Comparison of ENCODE assay signal across 1 cellular context in genomic region chr14:99559286-99559990, GRCh38.
TF ChIP-seq lines count a peak whose summit lies in the region.

No MANE protein-coding gene starts in this region.

TF ChIP-seq in WTC11, 78 proteins besides CTCF, POLR2A, EP300 and RAD21 (continued from another document):
- no peak for TF ChIP-seq AR (CRISPR knock-in tag; IDR thresholded peaks at IDR 0.05)
- no peak for TF ChIP-seq E2F5 (CRISPR knock-in tag; IDR thresholded peaks at IDR 0.05)
- TF ChIP-seq NR3C1 (CRISPR knock-in tag; conservative IDR thresholded peaks at IDR 0.05; ENCODE audit: low read depth) = no peak
- no peak for TF ChIP-seq USF2 (CRISPR knock-in tag; IDR thresholded peaks at IDR 0.05)
- TF ChIP-seq FOXP1 (CRISPR knock-in tag; IDR thresholded peaks at IDR 0.05; ENCODE audit: borderline replicate concordance) = no peak
